8 cellular contexts compared by ENCODE assay signal in genomic region chr4:54226399-54227260, GRCh38. TPM values are rescaled to one million over a fixed set of nuclear protein-coding genes. Genes with fewer than 3 reads are reported as not detected.
DNase-seq lines count a peak whose midpoint lies in the region; ATAC-seq and TF ChIP-seq lines count a peak whose summit lies in the region.

No MANE protein-coding gene starts in this region.

- peak overlapping the region; percentile 82 for H3K4me2 ChIP-seq in smooth muscle cell

- H3K27me3 ChIP-seq in H7 (ENCODE audit: control insufficient read depth, insufficient read depth, low read length) = peaks cover 92% of the 10 kb centered on the region
- peaks cover 100% of the 10 kb centered on the region for H3K27me3 ChIP-seq in iPS-20b (ENCODE audit: insufficient read depth, low read length)
- no peaks in the 10 kb centered on the region for H3K27me3 ChIP-seq in smooth muscle cell (ENCODE audit: low read depth)

- H3K9ac ChIP-seq in iPS-20b (ENCODE audit: low read depth, low read length) (peak overlapping the region; percentile 38; the same call in 1 of the 2 replicates), smooth muscle cell (ENCODE audit: low read depth) (peak overlapping the region; percentile 41)

- peak overlapping the region; percentile 45 for H3K4me3 ChIP-seq in H7 (ENCODE audit: insufficient read depth, low read depth, low read length)
- H3K4me3 ChIP-seq in iPS-20b (ENCODE audit: low read length) = peak overlapping the region; percentile 79
- peak overlapping the region; percentile 89 for H3K4me3 ChIP-seq in smooth muscle cell

- DNase-seq in H7 = peak; percentile 76
- peak; percentile 43 for DNase-seq in amniotic stem cell (lab: John Stamatoyannopoulos, UW)
- no peak for DNase-seq in smooth muscle cell (lab: John Stamatoyannopoulos, UW; ENCODE audit: unreplicated experiment)
- no peak for DNase-seq in NCI-H82 (lab: John Stamatoyannopoulos, UW)
- DNase-seq in GM10266 (ENCODE audit: extremely low spot score) = no peak

- TF ChIP-seq CTCF in smooth muscle cell (IDR thresholded peaks at IDR 0.05; ENCODE audit: borderline replicate concordance, insufficient read depth, poor library complexity, severe bottlenecking) (no peak), GM10266 (IDR thresholded peaks at IDR 0.05; ENCODE audit: control insufficient read depth, insufficient read depth, low read depth, missing control alignments) (no peak)

- H3F3A ChIP-seq in smooth muscle cell (ENCODE audit: low read depth) = no peaks in the 10 kb centered on the region

- peaks cover 14% of the 10 kb centered on the region; the same call in 1 of the 2 replicates for H3K4me1 ChIP-seq in iPS-20b (ENCODE audit: insufficient read depth, low read length)
- peaks cover 22% of the 10 kb centered on the region for H3K4me1 ChIP-seq in smooth muscle cell (ENCODE audit: low read depth)

- peak overlapping the region; percentile 87 for H2AFZ ChIP-seq in smooth muscle cell (ENCODE audit: low read depth)

- H3K27ac ChIP-seq in iPS-20b (ENCODE audit: low read length) (no peak overlapping the region), smooth muscle cell (ENCODE audit: low read depth) (peak overlapping the region; percentile 61)

- H3K36me3 ChIP-seq in H7 (replicated peaks; ENCODE audit: control insufficient read depth, insufficient read depth, low read length) (no peaks in the 10 kb centered on the region), iPS-20b (ENCODE audit: insufficient read depth, low read depth, low read length) (no peaks in the 10 kb centered on the region), smooth muscle cell (ENCODE audit: low read depth) (no peaks in the 10 kb centered on the region)

- H3K9me3 ChIP-seq in iPS-20b (ENCODE audit: insufficient read depth, low read depth, low read length) (no peaks in the 10 kb centered on the region; the same call in 1 of the 2 replicates), smooth muscle cell (replicated peaks; ENCODE audit: low read depth) (no peaks in the 10 kb centered on the region)

- peaks cover 21% of the 10 kb centered on the region for H4K20me1 ChIP-seq in smooth muscle cell (ENCODE audit: low read depth)

- H3K79me2 ChIP-seq in smooth muscle cell (ENCODE audit: low read depth) = peaks cover 27% of the 10 kb centered on the region

- no peak for ATAC-seq in GM18909 (IDR thresholded peaks at IDR 0.05; ENCODE audit: poor library complexity, unreplicated experiment)
- no peak for ATAC-seq in HG03460 (IDR thresholded peaks at IDR 0.05; ENCODE audit: unreplicated experiment)

- WGBS in smooth muscle cell (ENCODE audit: low lambda C conversion rate) = 2% methylated on average over 45 of the region's 47 CpGs

RNA-seq across cellular contexts. Expression of gene PDGFRA, which starts 2.5 kb away (rescaled TPM):
- 5.5 and 10.8 TPM in 2 replicates for total RNA-seq in H7 (2014; rRNA removed; shearing (Covaris generic))
- total RNA-seq in smooth muscle cell = 281 and 311 TPM in 2 replicates
- polyA plus RNA-seq in smooth muscle cell = 111 and 112 TPM in 2 replicates

Comparison
In these comparisons a context has a peak if more than half of its experiments do, and no peak if none do; other contexts are left out.
1. DNase-seq: peak in H7 (single experiment) and amniotic stem cell (single experiment); none in smooth muscle cell (single experiment), NCI-H82 (single experiment) and GM10266 (single experiment).
2. RNA of gene PDGFRA, which starts 2.5 kb away (total RNA-seq): 281 to 311 TPM in smooth muscle cell; 5.5 to 10.8 TPM in H7; every median in the first group is over 10 times any median in the second.
3. Peak in every context shown above with its lines, with median percentiles within 50 percentile points of each other: H3K4me3 ChIP-seq.